Comparison of ENCODE assay signal across 8 cellular contexts in genomic region chr9:91117959-91118651, GRCh38.
A peak's percentile ranks its signal among the peaks of the same experiment; 100 is the strongest.
DNase-seq lines count a peak whose midpoint lies in the region; ATAC-seq and TF ChIP-seq lines count a peak whose summit lies in the region.

No MANE protein-coding gene starts in this region.

- 35 to 39% methylated on average over 34 to 35 of the region's 35 CpGs for WGBS in GM23248 (ENCODE audit: low coverage in 1 of 2, low lambda C conversion rate in 2 of 2, missing lambda C conversion rate in 2 of 2), 2 experiments

- peaks cover 21% of the 10 kb centered on the region for H3F3A ChIP-seq in GM23248 (ENCODE audit: insufficient read depth)

- H3K4me1 ChIP-seq in GM23248 (ENCODE audit: insufficient read depth) (peaks cover 27% of the 10 kb centered on the region), ascending aorta (peaks cover 12 to 29% of the 10 kb centered on the region in 2 donors)

- no peaks in the 10 kb centered on the region for H4K20me1 ChIP-seq in GM23248 (ENCODE audit: insufficient read depth)

- no peak for ATAC-seq in HG03354 (IDR thresholded peaks at IDR 0.05; ENCODE audit: poor library complexity, severe bottlenecking, unreplicated experiment)
- ATAC-seq in GM21367 (IDR thresholded peaks at IDR 0.05; ENCODE audit: unreplicated experiment), result no peak
- no peak for ATAC-seq in HG02840 (IDR thresholded peaks at IDR 0.05; ENCODE audit: low FRiP score, unreplicated experiment)

- peak; percentile 62 for DNase-seq in GM23248
- peak; percentile 58 to 93 for DNase-seq in ascending aorta (ENCODE audit: low spot score in 2 of 2)
- DNase-seq in hepatic stellate cell (ENCODE audit: low spot score), result peak; percentile 86
- peak; percentile 62 for DNase-seq in pons (ENCODE audit: low spot score)
- DNase-seq in 8988T, result no peak

- peak overlapping the region; percentile 63; the same call in 1 of the 2 replicates for H3K9ac ChIP-seq in GM23248

- no peak for TF ChIP-seq CTCF in ascending aorta (IDR thresholded peaks at IDR 0.05)

- intact Hi-C loops in ascending aorta (cut with DNase I), result loop anchor here (1.0 to 5.0 kb wide), 4 partner anchors 18 to 305 kb away; partner anchors contain the start of gene NFIL3

- no peaks in the 10 kb centered on the region for H3K27me3 ChIP-seq in GM23248 (replicated peaks; ENCODE audit: insufficient read depth)
- no peaks in the 10 kb centered on the region for H3K27me3 ChIP-seq in ascending aorta

- H2AFZ ChIP-seq in GM23248, result peak overlapping the region; percentile 74

- H3K9me2 ChIP-seq in GM23248 (ENCODE audit: insufficient read depth), result no peaks in the 10 kb centered on the region

- H3K4me2 ChIP-seq in GM23248 (ENCODE audit: unreplicated experiment), result peak overlapping the region; percentile 75

- H3K79me2 ChIP-seq in GM23248 (ENCODE audit: insufficient read depth), result no peaks in the 10 kb centered on the region

- H3K27ac ChIP-seq in GM23248 (no peak overlapping the region), ascending aorta (peak overlapping the region; percentile 83 to 86)

- H3K4me3 ChIP-seq in GM23248 (peak overlapping the region; percentile 35; the same call in 1 of the 2 replicates), ascending aorta (peak overlapping the region; percentile 37 to 57)

- in situ Hi-C loops in GM23248 (cut with MboI), result no loop called here

- no peaks in the 10 kb centered on the region for H3K9me3 ChIP-seq in GM23248 (ENCODE audit: low read depth)
- H3K9me3 ChIP-seq in ascending aorta, result no peaks in the 10 kb centered on the region

- H3K36me3 ChIP-seq in GM23248 (ENCODE audit: low read depth), result no peaks in the 10 kb centered on the region
- no peaks in the 10 kb centered on the region for H3K36me3 ChIP-seq in ascending aorta
